ENCODE assay signal across 35 cellular contexts in genomic region chr18:49193252-49193651, GRCh38.
"Had no signal": no experiment of that assay in that cellular context is flagged by ENCODE, and none has a peak within 500 bp of the region (broad histone marks: within the 10 kb centered on the region; RNA-seq: fewer than 3 reads in every experiment).

No MANE protein-coding gene starts in this region.

- H3K27me3 ChIP-seq: MG63 had no signal

- DNase-seq: Karpas-422, Kasumi-1, MG63, MM.1S, MV-4-11, NCI-H1048, NCI-H1092, NCI-H1092 treated with DMSO at 0.1 percent for 48 hours, NCI-H1105, NCI-H1105 treated with DMSO at 0.1 percent for 48 hours, NCI-H1417, NCI-H1417 treated with DMSO at 0.1 percent for 48 hours, NCI-H1436, NCI-H1436 treated with DMSO at 0.1 percent for 48 hours, NCI-H146, NCI-H1694, NCI-H1694 treated with DMSO at 0.1 percent for 48 hours, NCI-H187, NCI-H187 treated with DMSO at 0.1 percent for 48 hours, NCI-H1930, NCI-H2029, NCI-H2029 treated with DMSO at 0.1 percent for 48 hours, NCI-H2081, NCI-H2081 treated with DMSO at 0.1 percent for 48 hours, NCI-H2107, NCI-H2171, NCI-H2171 treated with DMSO at 0.1 percent for 48 hours, NCI-H2227 treated with DMSO at 0.1 percent for 48 hours, NCI-H226, NCI-H345, NCI-H446, NCI-H446 treated with DMSO at 0.1 percent for 48 hours, NCI-H510A, NCI-H510A treated with DMSO at 0.1 percent for 48 hours had no signal

- H3K27ac ChIP-seq: KMS-11 had no signal

- H3K9ac ChIP-seq: KMS-11 had no signal

- H3K36me3 ChIP-seq: MG63 had no signal

- H3K4me2 ChIP-seq: KMS-11 had no signal

- H3K4me3 ChIP-seq: MG63 had no signal
